In genomic region chr7:103771294-103771693, GRCh38 we compare ENCODE assay signal across 1 cellular context.
TF ChIP-seq lines count a peak whose summit lies in the region.

No MANE protein-coding gene starts in this region.

TF ChIP-seq in WTC11, 78 proteins besides CTCF, POLR2A, EP300 and RAD21 (continued from another document):
- TF ChIP-seq, protein P1, sequence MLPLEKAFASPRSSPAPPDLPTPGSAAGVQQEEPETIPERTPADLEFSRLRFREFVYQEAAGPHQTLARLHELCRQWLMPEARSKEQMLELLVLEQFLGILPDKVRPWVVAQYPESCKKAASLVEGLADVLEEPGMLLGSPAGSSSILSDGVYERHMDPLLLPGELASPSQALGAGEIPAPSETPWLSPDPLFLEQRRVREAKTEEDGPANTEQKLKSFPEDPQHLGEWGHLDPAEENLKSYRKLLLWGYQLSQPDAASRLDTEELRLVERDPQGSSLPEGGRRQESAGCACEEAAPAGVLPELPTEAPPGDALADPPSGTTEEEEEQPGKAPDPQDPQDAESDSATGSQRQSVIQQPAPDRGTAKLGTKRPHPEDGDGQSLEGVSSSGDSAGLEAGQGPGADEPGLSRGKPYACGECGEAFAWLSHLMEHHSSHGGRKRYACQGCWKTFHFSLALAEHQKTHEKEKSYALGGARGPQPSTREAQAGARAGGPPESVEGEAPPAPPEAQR (CRISPR knock-in tag; IDR thresholded peaks at IDR 0.05) = no peak
- TF ChIP-seq SP1 (CRISPR knock-in tag; conservative IDR thresholded peaks at IDR 0.05) (no peak), FOXK1 (CRISPR knock-in tag; IDR thresholded peaks at IDR 0.05) (no peak), PRRX2 (CRISPR knock-in tag; IDR thresholded peaks at IDR 0.05) (no peak)
